Comparison of ENCODE assay signal across 14 cellular contexts in the genomic region with DNA sequence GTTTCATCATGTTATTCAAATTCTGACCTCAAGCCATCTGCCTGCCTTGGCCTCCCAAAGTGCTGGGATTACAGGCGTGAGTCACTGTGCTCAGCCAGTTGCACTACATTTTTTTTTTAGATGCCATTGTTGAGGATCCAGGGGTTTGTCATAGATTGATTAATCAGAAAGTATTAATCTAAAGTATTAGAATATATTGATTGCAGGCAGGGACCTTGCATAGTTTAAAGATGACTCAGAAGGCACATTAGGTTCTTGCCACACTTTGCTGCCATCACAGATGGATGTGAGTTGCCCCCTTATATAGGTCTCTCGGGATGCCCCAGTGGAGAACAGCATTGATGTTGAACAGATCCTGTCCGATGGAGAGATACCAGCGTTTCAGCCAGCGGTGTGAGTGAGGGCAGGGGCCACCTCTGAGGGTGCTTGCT. TPM values are rescaled to one million over a fixed set of nuclear protein-coding genes. Genes with fewer than 3 reads are reported as not detected.
DNase-seq lines count a peak whose midpoint lies in the region; ATAC-seq and TF ChIP-seq lines count a peak whose summit lies in the region.
"Had no signal": no experiment of that assay in that cellular context is flagged by ENCODE, and none has a peak within 500 bp of the region (broad histone marks: within the 10 kb centered on the region; RNA-seq: fewer than 3 reads in every experiment).

No MANE protein-coding gene starts in this region.

- no peak for ATAC-seq in effector memory CD8-positive, alpha-beta T cell (replicated peaks)
- no peak for ATAC-seq in natural killer cell
- ATAC-seq in stimulated activated naive B cell treated with anti-CD40 and anti-IgM and Interleukin-4, amounts not matched to agents 10 μg/mL and 1 μg/mL and 100 μg/mL, for 72 hours (replicated peaks) = no peak

- DNase-seq in ACHN (peak; percentile 35), HS-27A (ENCODE audit: low read depth) (peak; percentile 65), amniotic epithelial cell (ENCODE audit: low read depth) (peak; percentile 64), glutamatergic neuron (no peak), natural killer cell (no peak), retina (no peak)
- no peak for DNase-seq in effector memory CD8-positive, alpha-beta T cell
- DNase-seq in stimulated activated naive B cell treated with anti-CD40 and anti-IgM and Interleukin-4, amounts not matched to agents 10 μg/mL and 1 μg/mL and 100 μg/mL, for 72 hours = no peak
- DNase-seq: activated naive CD8-positive, alpha-beta T cell treated with anti-CD3 and anti-CD28 coated beads for 36 hours; dorsolateral prefrontal cortex; NCI-H2227 treated with DMSO at 0.1 percent for 48 hours; RPMI8226; stimulated activated CD4-positive, alpha-beta T cell treated with anti-CD3 and anti-CD28 coated beads, Interleukin-15, amount 100 ng/mL, for 24 hours had no signal

- H3K9me3 Mint-ChIP-seq in glutamatergic neuron (ENCODE audit: unreplicated experiment) (peaks cover 1% of the 10 kb centered on the region), natural killer cell (no peaks in the 10 kb centered on the region)
- no peaks in the 10 kb centered on the region for H3K9me3 Mint-ChIP-seq in effector memory CD8-positive, alpha-beta T cell
- no peaks in the 10 kb centered on the region for H3K9me3 Mint-ChIP-seq in stimulated activated naive B cell treated with anti-CD40 and anti-IgM and Interleukin-4, amounts not matched to agents 10 μg/mL and 1 μg/mL and 100 μg/mL, for 72 hours
- H3K9me3 Mint-ChIP-seq: activated naive CD8-positive, alpha-beta T cell treated with anti-CD3 and anti-CD28 coated beads for 36 hours had no signal

- H3K27me3 Mint-ChIP-seq in glutamatergic neuron (ENCODE audit: unreplicated experiment) (peaks cover 5% of the 10 kb centered on the region), natural killer cell (ENCODE audit: low read depth in 2 of 2) (no peaks in the 10 kb centered on the region)
- H3K27me3 Mint-ChIP-seq in effector memory CD8-positive, alpha-beta T cell = peaks cover 1 to 15% of the 10 kb centered on the region in 2 donors
- no peaks in the 10 kb centered on the region for H3K27me3 Mint-ChIP-seq in stimulated activated naive B cell treated with anti-CD40 and anti-IgM and Interleukin-4, amounts not matched to agents 10 μg/mL and 1 μg/mL and 100 μg/mL, for 72 hours
- H3K27me3 Mint-ChIP-seq: activated naive CD8-positive, alpha-beta T cell treated with anti-CD3 and anti-CD28 coated beads for 36 hours had no signal

- in situ Hi-C loops in ACHN (cut with HindIII; ENCODE audit: low pct_ligation_motif_present, low pct_unique_long_range_greater_than_20kb, low sequenced_read_pairs) = no loop called here

- TF ChIP-seq CTCF in glutamatergic neuron (IDR thresholded peaks at IDR 0.05; ENCODE audit: partially characterized antibody, unreplicated experiment) (no peak), natural killer cell (IDR thresholded peaks at IDR 0.05) (no peak)

- intact Hi-C loops in natural killer cell (cut with micrococcal nuclease) = no loop called here

- H3K4me1 Mint-ChIP-seq in glutamatergic neuron (ENCODE audit: low read depth, unreplicated experiment) (peaks cover 42% of the 10 kb centered on the region), natural killer cell (peaks cover 33 to 67% of the 10 kb centered on the region in 2 donors)
- peaks cover 0 to 16% of the 10 kb centered on the region in 2 donors for H3K4me1 Mint-ChIP-seq in effector memory CD8-positive, alpha-beta T cell (ENCODE audit: low read depth in 2 of 2)
- H3K4me1 Mint-ChIP-seq in stimulated activated naive B cell treated with anti-CD40 and anti-IgM and Interleukin-4, amounts not matched to agents 10 μg/mL and 1 μg/mL and 100 μg/mL, for 72 hours = peaks cover 8 to 19% of the 10 kb centered on the region in 2 donors

- H3K36me3 Mint-ChIP-seq in glutamatergic neuron (ENCODE audit: unreplicated experiment) = no peaks in the 10 kb centered on the region
- H3K36me3 Mint-ChIP-seq in effector memory CD8-positive, alpha-beta T cell (ENCODE audit: insufficient read depth) = no peaks in the 10 kb centered on the region
- H3K36me3 Mint-ChIP-seq in natural killer cell = no peaks in the 10 kb centered on the region
- peaks cover 0 to 3% of the 10 kb centered on the region in 2 donors for H3K36me3 Mint-ChIP-seq in stimulated activated naive B cell treated with anti-CD40 and anti-IgM and Interleukin-4, amounts not matched to agents 10 μg/mL and 1 μg/mL and 100 μg/mL, for 72 hours

- H3K4me3 Mint-ChIP-seq in glutamatergic neuron (ENCODE audit: unreplicated experiment) (no peak overlapping the region), natural killer cell (no peak overlapping the region)
- H3K4me3 Mint-ChIP-seq in effector memory CD8-positive, alpha-beta T cell = no peak overlapping the region
- no peak overlapping the region for H3K4me3 Mint-ChIP-seq in stimulated activated naive B cell treated with anti-CD40 and anti-IgM and Interleukin-4, amounts not matched to agents 10 μg/mL and 1 μg/mL and 100 μg/mL, for 72 hours
- H3K4me3 Mint-ChIP-seq: activated naive CD8-positive, alpha-beta T cell treated with anti-CD3 and anti-CD28 coated beads for 36 hours; B cell had no signal

- peak overlapping the region; percentile 52 for H3K27ac Mint-ChIP-seq in glutamatergic neuron (ENCODE audit: unreplicated experiment)
- no peak overlapping the region for H3K27ac Mint-ChIP-seq in effector memory CD8-positive, alpha-beta T cell
- H3K27ac Mint-ChIP-seq in natural killer cell = no peak overlapping the region
- H3K27ac Mint-ChIP-seq in stimulated activated naive B cell treated with anti-CD40 and anti-IgM and Interleukin-4, amounts not matched to agents 10 μg/mL and 1 μg/mL and 100 μg/mL, for 72 hours = no peak overlapping the region
- H3K27ac Mint-ChIP-seq: activated naive CD8-positive, alpha-beta T cell treated with anti-CD3 and anti-CD28 coated beads for 36 hours; B cell had no signal

RNA-seq across cellular contexts. Expression of gene IGF1R, which starts 41.1 kb away (rescaled TPM):
- total RNA-seq in glutamatergic neuron (ENCODE audit: unreplicated experiment) (145 TPM), natural killer cell (10 to 100 TPM; 47.3 to 50.7 (median 49.0) TPM)

Comparison
In these comparisons a context has a peak if more than half of its experiments do, and no peak if none do; other contexts are left out.
1. DNase-seq: peak in ACHN (single experiment), HS-27A (single experiment) and amniotic epithelial cell (single experiment); none in glutamatergic neuron (single experiment), effector memory CD8-positive, alpha-beta T cell (0 of 3), natural killer cell (single experiment), stimulated activated naive B cell treated with anti-CD40 and anti-IgM and Interleukin-4, amounts not matched to agents 10 μg/mL and 1 μg/mL and 100 μg/mL, for 72 hours (single experiment) and retina (single experiment).